Comparison of ENCODE assay signal across 15 cellular contexts in the genomic region with DNA sequence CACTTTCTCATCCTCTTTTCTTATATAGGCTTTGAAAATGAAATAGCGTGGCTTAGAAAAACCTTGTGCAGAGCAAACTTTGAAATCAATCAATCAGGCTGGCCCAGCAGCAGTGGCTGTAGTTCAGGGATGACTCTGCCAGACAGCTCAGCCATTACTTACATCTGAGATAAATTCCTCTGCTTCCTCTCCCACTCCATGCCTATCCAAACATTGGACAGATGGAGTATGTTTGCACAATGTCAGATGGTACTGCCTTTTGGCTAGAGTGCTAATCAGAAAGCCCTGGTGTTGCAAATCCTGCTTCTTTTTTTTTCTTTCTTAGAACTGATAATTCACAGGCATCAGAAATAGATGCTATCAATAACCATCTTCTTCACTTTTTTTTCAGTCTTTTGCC.
DNase-seq lines count a peak whose midpoint lies in the region; ATAC-seq and TF ChIP-seq lines count a peak whose summit lies in the region.
"Had no signal": no experiment of that assay in that cellular context is flagged by ENCODE, and none has a peak within 500 bp of the region (broad histone marks: within the 10 kb centered on the region; RNA-seq: fewer than 3 reads in every experiment).

No MANE protein-coding gene starts in this region.

- peaks cover 12% of the 10 kb centered on the region for H3K9me3 Mint-ChIP-seq in GM23338
- peaks cover 12% of the 10 kb centered on the region for H3K9me3 Mint-ChIP-seq in stimulated activated memory B cell treated with anti-CD40 and anti-IgM and Interleukin-4, amounts not matched to agents 10 μg/mL and 1 μg/mL and 100 μg/mL, for 72 hours

- no peaks in the 10 kb centered on the region for H3K27me3 ChIP-seq in BE2C
- no peaks in the 10 kb centered on the region for H3K27me3 ChIP-seq in GM23338 (ENCODE audit: insufficient read depth)
- H3K27me3 ChIP-seq in GM23248 (replicated peaks; ENCODE audit: insufficient read depth): no peaks in the 10 kb centered on the region
- H3K27me3 ChIP-seq: gastroesophageal sphincter, pancreas, testis had no signal

- in situ Hi-C loops in GM23248 (cut with MboI): no loop called here

- no peak overlapping the region for H3K9ac ChIP-seq in GM23248

- H3K79me2 ChIP-seq in GM23338 (replicated peaks; ENCODE audit: insufficient read depth): no peaks in the 10 kb centered on the region
- H3K79me2 ChIP-seq in GM23248 (ENCODE audit: insufficient read depth): no peaks in the 10 kb centered on the region

- no peaks in the 10 kb centered on the region for H4K20me1 ChIP-seq in GM23338 (replicated peaks; ENCODE audit: insufficient read depth)
- H4K20me1 ChIP-seq in GM23248 (ENCODE audit: insufficient read depth): no peaks in the 10 kb centered on the region

- no peaks in the 10 kb centered on the region for H3K27me3 Mint-ChIP-seq in GM23338 (ENCODE audit: insufficient read depth, low read depth, poor library complexity)
- H3K27me3 Mint-ChIP-seq in stimulated activated memory B cell treated with anti-CD40 and anti-IgM and Interleukin-4, amounts not matched to agents 10 μg/mL and 1 μg/mL and 100 μg/mL, for 72 hours: no peaks in the 10 kb centered on the region

- H3K9me2 ChIP-seq in GM23338 (ENCODE audit: insufficient read depth) (peaks cover 3% of the 10 kb centered on the region; the same call in 1 of the 2 replicates), GM23248 (ENCODE audit: insufficient read depth) (no peaks in the 10 kb centered on the region)

- H3F3A ChIP-seq in GM23338 (replicated peaks; ENCODE audit: low read depth) (no peaks in the 10 kb centered on the region), GM23248 (ENCODE audit: insufficient read depth) (no peaks in the 10 kb centered on the region)

- no peak overlapping the region for H3K4me3 Mint-ChIP-seq in GM23338
- no peak overlapping the region for H3K4me3 Mint-ChIP-seq in stimulated activated memory B cell treated with anti-CD40 and anti-IgM and Interleukin-4, amounts not matched to agents 10 μg/mL and 1 μg/mL and 100 μg/mL, for 72 hours
- H3K4me3 Mint-ChIP-seq: T-cell had no signal

- peaks cover 5% of the 10 kb centered on the region; the same call in 2 of the 3 replicates for H3K36me3 Mint-ChIP-seq in GM23338 (ENCODE audit: low read depth)
- no peaks in the 10 kb centered on the region for H3K36me3 Mint-ChIP-seq in stimulated activated memory B cell treated with anti-CD40 and anti-IgM and Interleukin-4, amounts not matched to agents 10 μg/mL and 1 μg/mL and 100 μg/mL, for 72 hours
- H3K36me3 Mint-ChIP-seq: T-cell had no signal

- H3K4me2 ChIP-seq in GM23338: no peak overlapping the region
- no peak overlapping the region for H3K4me2 ChIP-seq in GM23248 (ENCODE audit: unreplicated experiment)

- no peaks in the 10 kb centered on the region for H3K9me3 ChIP-seq in BE2C
- H3K9me3 ChIP-seq in GM23248 (ENCODE audit: low read depth): no peaks in the 10 kb centered on the region
- H3K9me3 ChIP-seq: pancreas, testis had no signal

- WGBS in GM23248 (ENCODE audit: low coverage in 1 of 2, low lambda C conversion rate in 2 of 2, missing lambda C conversion rate in 2 of 2), 2 experiments: 18 to 25% methylated on average over 1 of the region's 1 CpG

- peaks cover 5% of the 10 kb centered on the region; the same call in 1 of the 3 replicates for H3K4me1 Mint-ChIP-seq in GM23338
- no peaks in the 10 kb centered on the region for H3K4me1 Mint-ChIP-seq in stimulated activated memory B cell treated with anti-CD40 and anti-IgM and Interleukin-4, amounts not matched to agents 10 μg/mL and 1 μg/mL and 100 μg/mL, for 72 hours
- H3K4me1 Mint-ChIP-seq: T-cell had no signal

- ATAC-seq in GM23338: no peak
- ATAC-seq in stimulated activated memory B cell treated with anti-CD40 and anti-IgM and Interleukin-4, amounts not matched to agents 10 μg/mL and 1 μg/mL and 100 μg/mL, for 72 hours: no peak
- ATAC-seq: gastroesophageal sphincter, T-cell had no signal

- 0 out of 2 replicates have a peak overlapping the region, but pooled peaks have one; percentile 30 for H2AFZ ChIP-seq in GM23338
- H2AFZ ChIP-seq in GM23248: no peak overlapping the region

- DNase-seq in BE2C (peak; percentile 35), GM23338 (ENCODE audit: low spot score) (no peak), NCI-H69 (lab: John Stamatoyannopoulos, UW) (peak; percentile 0), cerebellar cortex (ENCODE audit: low spot score) (peak; percentile 12), GM23248 (no peak), medulla oblongata (ENCODE audit: extremely low spot score) (no peak)
- no peak for DNase-seq in activated T-cell treated with anti-CD3 and anti-CD28 coated beads, Interleukin-2, amount 50 U/mL, for 1 hour
- DNase-seq: activated CD8-positive, alpha-beta memory T cell treated with anti-CD3 and anti-CD28 coated beads for 24 hours; MV-4-11; pancreas; stimulated activated CD4-positive, alpha-beta T cell treated with anti-CD3 and anti-CD28 coated beads, Interleukin-4, amount 100 ng/mL, for 4 hours; T-cell; testis had no signal

- no peak overlapping the region for H3K27ac ChIP-seq in GM23338 (ENCODE audit: low read depth)
- H3K27ac ChIP-seq in GM23248: no peak overlapping the region
- H3K27ac ChIP-seq: gastroesophageal sphincter, pancreas, testis had no signal

- H3K4me3 ChIP-seq in BE2C (ENCODE audit: low read depth, low read length): no peak overlapping the region
- H3K4me3 ChIP-seq in GM23338: no peak overlapping the region
- no peak overlapping the region for H3K4me3 ChIP-seq in GM23248
- H3K4me3 ChIP-seq: gastroesophageal sphincter, pancreas, testis had no signal

- H3K4me1 ChIP-seq in BE2C (peaks cover 9% of the 10 kb centered on the region), GM23338 (ENCODE audit: insufficient read depth) (no peaks in the 10 kb centered on the region), GM23248 (ENCODE audit: insufficient read depth) (no peaks in the 10 kb centered on the region)
- H3K4me1 ChIP-seq: gastroesophageal sphincter, pancreas, testis had no signal

- no peak overlapping the region for H3K27ac Mint-ChIP-seq in GM23338
- H3K27ac Mint-ChIP-seq in stimulated activated memory B cell treated with anti-CD40 and anti-IgM and Interleukin-4, amounts not matched to agents 10 μg/mL and 1 μg/mL and 100 μg/mL, for 72 hours: no peak overlapping the region
- H3K27ac Mint-ChIP-seq: T-cell had no signal

- H3K36me3 ChIP-seq in BE2C (no peaks in the 10 kb centered on the region), GM23338 (ENCODE audit: insufficient read depth) (no peaks in the 10 kb centered on the region), GM23248 (ENCODE audit: low read depth) (no peaks in the 10 kb centered on the region)
- H3K36me3 ChIP-seq: gastroesophageal sphincter, pancreas had no signal

- TF ChIP-seq CTCF in BE2C (IDR thresholded peaks at IDR 0.05; ENCODE audit: low read depth, low read length) (no peak), GM23338 (conservative IDR thresholded peaks at IDR 0.05; ENCODE audit: low read depth in 2 of 2) (no peak)

TF ChIP-seq in GM23338, 12 proteins besides CTCF, POLR2A, EP300 and RAD21:
- TF ChIP-seq CREB1 (CRISPR knock-in tag; IDR thresholded peaks at IDR 0.05; ENCODE audit: low read depth): no peak
- no peak for TF ChIP-seq NANOG (IDR thresholded peaks at IDR 0.05; ENCODE audit: borderline replicate concordance)
- no peak for TF ChIP-seq EZH2phosphoT487 (IDR thresholded peaks at IDR 0.05; ENCODE audit: unreplicated experiment)

Comparison
In these comparisons a context has a peak if more than half of its experiments do, and no peak if none do; other contexts are left out.
1. DNase-seq: peak in BE2C (single experiment), NCI-H69 (single experiment) and cerebellar cortex (single experiment); none in GM23338 (single experiment), activated T-cell treated with anti-CD3 and anti-CD28 coated beads, Interleukin-2, amount 50 U/mL, for 1 hour (single experiment), GM23248 (single experiment) and medulla oblongata (single experiment).